ENCODE assay signal across 8 cellular contexts in the genomic region with DNA sequence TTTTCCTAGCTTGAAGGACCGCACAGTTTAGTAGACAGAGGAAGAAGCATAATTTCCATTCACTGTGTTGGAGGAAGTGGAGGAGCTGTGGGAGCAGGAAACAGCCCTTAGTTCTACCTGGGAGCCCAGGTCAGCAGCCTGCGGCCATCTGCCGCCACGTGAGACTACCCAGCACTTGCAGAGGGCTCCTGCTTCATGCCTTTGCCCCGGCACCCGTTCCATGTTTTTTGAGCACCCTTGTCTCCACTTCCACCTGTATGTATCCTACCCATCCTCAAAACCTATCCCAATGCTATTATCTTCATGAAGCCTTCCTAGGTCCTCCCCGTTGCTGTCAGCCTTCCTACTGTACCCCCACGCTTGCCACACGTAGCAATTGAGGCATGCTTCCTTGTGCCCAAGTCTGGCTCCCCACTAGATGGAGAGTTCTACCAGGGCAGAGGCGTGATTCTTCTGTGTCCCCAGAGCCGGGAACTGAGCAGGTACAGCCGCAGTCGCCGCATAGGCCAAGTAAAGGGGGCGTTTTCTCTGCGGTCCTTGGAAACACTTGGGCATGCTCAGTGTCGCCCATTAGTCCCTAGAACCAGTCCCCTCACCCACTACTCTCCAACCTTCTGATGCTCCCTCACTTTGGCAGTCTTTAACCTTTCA. TPM values are rescaled to one million over a fixed set of nuclear protein-coding genes. Genes with fewer than 3 reads are reported as not detected.
DNase-seq lines count a peak whose midpoint lies in the region; ATAC-seq and TF ChIP-seq lines count a peak whose summit lies in the region.

No MANE protein-coding gene starts in this region.

- H3K27ac ChIP-seq in OCI-LY3 (ENCODE audit: low read length) (peak overlapping the region; percentile 71), endodermal cell (ENCODE audit: low read depth, low read length) (peak overlapping the region; percentile 93)

- H3K9me3 Mint-ChIP-seq in T-helper 2 cell treated with Interferon-gamma antibody and Interleukin-4, amounts not matched to agents 5 μg/mL and 100 μg/mL, for 36 hours, result no peaks in the 10 kb centered on the region
- H3K9me3 Mint-ChIP-seq in endodermal cell, result no peaks in the 10 kb centered on the region
- no peaks in the 10 kb centered on the region for H3K9me3 Mint-ChIP-seq in nephron

- no peaks in the 10 kb centered on the region for H3K27me3 Mint-ChIP-seq in T-helper 2 cell treated with Interferon-gamma antibody and Interleukin-4, amounts not matched to agents 5 μg/mL and 100 μg/mL, for 36 hours (ENCODE audit: low read depth)
- H3K27me3 Mint-ChIP-seq in endodermal cell (ENCODE audit: insufficient read depth) (peaks cover 8% of the 10 kb centered on the region), nephron (ENCODE audit: low read depth) (no peaks in the 10 kb centered on the region)

- no peaks in the 10 kb centered on the region for H3K79me2 ChIP-seq in OCI-LY3 (ENCODE audit: low read length)

- TF ChIP-seq CTCF in OCI-LY3 (IDR thresholded peaks at IDR 0.05; ENCODE audit: low read depth, low read length), result no peak
- TF ChIP-seq CTCF in endodermal cell (conservative IDR thresholded peaks at IDR 0.05), result no peak
- no peak for TF ChIP-seq CTCF in nephron (IDR thresholded peaks at IDR 0.05; ENCODE audit: unreplicated experiment in 3 of 3)

- H3K9ac ChIP-seq in OCI-LY3 (ENCODE audit: low read length) (peak overlapping the region; percentile 91), endodermal cell (ENCODE audit: extremely low read depth, low read length, poor library complexity, severe bottlenecking) (peak overlapping the region; percentile 64)

- H3K4me2 ChIP-seq in OCI-LY3 (ENCODE audit: low read length), result peak overlapping the region; percentile 92

- H2AFZ ChIP-seq in OCI-LY3 (ENCODE audit: low read depth, low read length), result peak overlapping the region; percentile 39

- ATAC-seq in HG02678 (IDR thresholded peaks at IDR 0.05; ENCODE audit: unreplicated experiment), result peak; percentile 23

- H3K4me1 Mint-ChIP-seq in T-helper 2 cell treated with Interferon-gamma antibody and Interleukin-4, amounts not matched to agents 5 μg/mL and 100 μg/mL, for 36 hours (ENCODE audit: low read depth), result peaks cover 30% of the 10 kb centered on the region
- H3K4me1 Mint-ChIP-seq in endodermal cell (peaks cover 26% of the 10 kb centered on the region), nephron (peaks cover 42% of the 10 kb centered on the region)

- H3K4me1 ChIP-seq in OCI-LY3 (ENCODE audit: low read length) (peaks cover 25% of the 10 kb centered on the region), endodermal cell (ENCODE audit: control insufficient read depth, insufficient read depth, low read length) (peaks cover 7% of the 10 kb centered on the region)

- H3K9me3 ChIP-seq in OCI-LY3 (ENCODE audit: insufficient read depth, low read length) (no peaks in the 10 kb centered on the region), endodermal cell (ENCODE audit: control insufficient read depth, low read length) (no peaks in the 10 kb centered on the region)

- 44 to 50% methylated on average over 13 to 17 of the region's 17 CpGs for WGBS in endodermal cell (ENCODE audit: insufficient coverage in 1 of 2, insufficient read length in 1 of 2), 2 experiments

- no peaks in the 10 kb centered on the region for H3K27me3 ChIP-seq in OCI-LY3 (ENCODE audit: low read depth, low read length)
- H3K27me3 ChIP-seq in endodermal cell (ENCODE audit: control insufficient read depth, insufficient read depth, low read length, poor library complexity, severe bottlenecking), result no peaks in the 10 kb centered on the region

- no peaks in the 10 kb centered on the region for H3K36me3 ChIP-seq in OCI-LY3 (replicated peaks; ENCODE audit: low read depth, low read length)
- no peaks in the 10 kb centered on the region for H3K36me3 ChIP-seq in endodermal cell (ENCODE audit: control insufficient read depth, insufficient read depth, low read length)

- no peak for DNase-seq in T-helper 2 cell treated with Interferon-gamma antibody and Interleukin-4, amounts not matched to agents 5 μg/mL and 100 μg/mL, for 36 hours (ENCODE audit: low spot score)
- DNase-seq in T-helper 2 cell (no peak), endodermal cell (no peak), HPDE6-E6E7 (ENCODE audit: extremely low spot score) (no peak), SIG-M5 treated with dmso at 0.1 percent for 504 hours (lab: John Stamatoyannopoulos, UW; ENCODE audit: unreplicated experiment) (no peak)

- H3K4me3 ChIP-seq in OCI-LY3 (ENCODE audit: low read length) (peak overlapping the region; percentile 99), endodermal cell (ENCODE audit: low read length) (peak overlapping the region; percentile 93)

- H4K20me1 ChIP-seq in OCI-LY3 (ENCODE audit: insufficient read depth, low read length), result no peaks in the 10 kb centered on the region

- no peaks in the 10 kb centered on the region for H3K36me3 Mint-ChIP-seq in T-helper 2 cell treated with Interferon-gamma antibody and Interleukin-4, amounts not matched to agents 5 μg/mL and 100 μg/mL, for 36 hours (ENCODE audit: low read depth)
- H3K36me3 Mint-ChIP-seq in endodermal cell (ENCODE audit: low read depth), result no peaks in the 10 kb centered on the region
- H3K36me3 Mint-ChIP-seq in nephron (ENCODE audit: low read depth), result no peaks in the 10 kb centered on the region

- peak overlapping the region; percentile 96 for H3K27ac Mint-ChIP-seq in T-helper 2 cell treated with Interferon-gamma antibody and Interleukin-4, amounts not matched to agents 5 μg/mL and 100 μg/mL, for 36 hours
- H3K27ac Mint-ChIP-seq in endodermal cell (peak overlapping the region; percentile 86), nephron (peak overlapping the region; percentile 67 to 94 (median 94))

- H3K4me3 Mint-ChIP-seq in T-helper 2 cell treated with Interferon-gamma antibody and Interleukin-4, amounts not matched to agents 5 μg/mL and 100 μg/mL, for 36 hours, result peak overlapping the region; percentile 95
- peak overlapping the region; percentile 78 for H3K4me3 Mint-ChIP-seq in endodermal cell
- peak overlapping the region; percentile 94 to 95 (median 95) for H3K4me3 Mint-ChIP-seq in nephron

RNA-seq across cellular contexts. Expression of a gene that starts 1.9 kb away (rescaled TPM):
- total RNA-seq in endodermal cell, result 10 to 100 TPM in 1 of 2 donors, 1 to 10 TPM in 1; 5.7 to 11.4 TPM
- 24.7 TPM for polyA plus RNA-seq in endodermal cell (2013, experiment 1 of 2)
- polyA plus RNA-seq in endodermal cell (2013, experiment 2 of 2), result 15.9 TPM

RNA-seq across cellular contexts. Expression of a gene that starts 38.0 kb away (rescaled TPM):
- 10 to 100 TPM; 26.6 to 31.1 TPM for total RNA-seq in endodermal cell
- 13.3 TPM for polyA plus RNA-seq in endodermal cell (2013, experiment 1 of 2)
- 11.1 TPM for polyA plus RNA-seq in endodermal cell (2013, experiment 2 of 2)

RNA-seq across cellular contexts. Expression of a gene that starts 50.4 kb away (rescaled TPM):
- total RNA-seq in endodermal cell, result 10 to 100 TPM; 62.7 to 72.7 TPM
- 89.1 TPM for polyA plus RNA-seq in endodermal cell (2013, experiment 1 of 2)
- 82.9 TPM for polyA plus RNA-seq in endodermal cell (2013, experiment 2 of 2)

RNA-seq across cellular contexts. Expression of a gene that starts 54.6 kb away (rescaled TPM):
- total RNA-seq in endodermal cell, result 100 to 1,000 TPM; 108 to 116 TPM
- 120 TPM for polyA plus RNA-seq in endodermal cell (2013, experiment 1 of 2)
- polyA plus RNA-seq in endodermal cell (2013, experiment 2 of 2), result 111 TPM

RNA-seq across cellular contexts. Expression of a gene that starts 59.6 kb away (rescaled TPM):
- total RNA-seq in endodermal cell, result 10 to 100 TPM; 28.5 to 31.3 TPM
- polyA plus RNA-seq in endodermal cell (2013, experiment 1 of 2), result 26.1 TPM
- 19.5 TPM for polyA plus RNA-seq in endodermal cell (2013, experiment 2 of 2)
